In genomic region chrX:113522814-113523213, GRCh38 we compare ENCODE assay signal across 12 cellular contexts.
DNase-seq lines count a peak whose midpoint lies in the region; ATAC-seq and TF ChIP-seq lines count a peak whose summit lies in the region.
"Had no signal": no experiment of that assay in that cellular context is flagged by ENCODE, and none has a peak within 500 bp of the region (broad histone marks: within the 10 kb centered on the region; RNA-seq: fewer than 3 reads in every experiment).

No MANE protein-coding gene starts in this region.

- in situ Hi-C loops in ACHN (cut with HindIII; ENCODE audit: low pct_ligation_motif_present, low pct_unique_long_range_greater_than_20kb, low sequenced_read_pairs), result no loop called here

- peak; percentile 99 for ATAC-seq in GM18868 (IDR thresholded peaks at IDR 0.05; ENCODE audit: unreplicated experiment)
- ATAC-seq in HG02588 (IDR thresholded peaks at IDR 0.05; ENCODE audit: unreplicated experiment), result peak; percentile 100
- peak; percentile 99 for ATAC-seq in HG03460 (IDR thresholded peaks at IDR 0.05; ENCODE audit: unreplicated experiment)

- DNase-seq in epithelial cell of esophagus (ENCODE audit: low read depth) (peak; percentile 20), ACHN (no peak), OCI-M2 (lab: John Stamatoyannopoulos, UW; ENCODE audit: unreplicated experiment) (no peak), HPDE6-E6E7 (ENCODE audit: extremely low spot score) (no peak), caudate nucleus (lab: John Stamatoyannopoulos, UW) (no peak)
- DNase-seq: Caco-2, H9, NCI-H2029 had no signal

- H3K27ac ChIP-seq in caudate nucleus (ENCODE audit: low read depth, low read length), result no peak overlapping the region
- H3K27ac ChIP-seq: parathyroid adenoma had no signal

- no peak overlapping the region for H3K4me3 ChIP-seq in epithelial cell of esophagus (ENCODE audit: low read length)

- no peak for TF ChIP-seq CTCF in epithelial cell of esophagus (IDR thresholded peaks at IDR 0.05; ENCODE audit: insufficient read depth, low read depth, low read length, missing control alignments)
